ENCODE assay signal across 9 cellular contexts in genomic region chr19:38223617-38224013, GRCh38. TPM values are rescaled to one million over a fixed set of nuclear protein-coding genes. Genes with fewer than 3 reads are reported as not detected.
A peak's percentile ranks its signal among the peaks of the same experiment; 100 is the strongest.
DNase-seq lines count a peak whose midpoint lies in the region; ATAC-seq and TF ChIP-seq lines count a peak whose summit lies in the region.
"Had no signal": no experiment of that assay in that cellular context is flagged by ENCODE, and none has a peak within 500 bp of the region (broad histone marks: within the 10 kb centered on the region; RNA-seq: fewer than 3 reads in every experiment).

No MANE protein-coding gene starts in this region.

- peaks cover 24 to 35% (median 27%) of the 10 kb centered on the region in 3 donors for H3K4me1 Mint-ChIP-seq in T-cell
- peaks cover 27 to 44% of the 10 kb centered on the region in 2 donors for H3K4me1 Mint-ChIP-seq in stimulated activated naive B cell treated with anti-CD40 and anti-IgM and Interleukin-4, amounts not matched to agents 10 μg/mL and 1 μg/mL and 100 μg/mL, for 72 hours

- H3K9ac ChIP-seq in SK-N-SH: peak overlapping the region; percentile 67

- TF ChIP-seq CTCF in SK-N-SH (IDR thresholded peaks at IDR 0.05) (no peak), fibroblast of mammary gland (conservative IDR thresholded peaks at IDR 0.05; ENCODE audit: control insufficient read depth, insufficient read depth, low read depth, low read length) (no peak), GM13977 (IDR thresholded peaks at IDR 0.05; ENCODE audit: extremely low read depth, insufficient read depth, missing control alignments) (no peak)

- TF ChIP-seq RAD21 in SK-N-SH (IDR thresholded peaks at IDR 0.05; ENCODE audit: low read length): no peak

- ATAC-seq in SK-N-SH treated with all-trans-retinoic acid at 6 μM for 48 hours: no peak
- no peak for ATAC-seq in T-cell (replicated peaks in 1 of 4)
- ATAC-seq in stimulated activated naive B cell treated with anti-CD40 and anti-IgM and Interleukin-4, amounts not matched to agents 10 μg/mL and 1 μg/mL and 100 μg/mL, for 72 hours (replicated peaks): no peak
- ATAC-seq in HG03469 (IDR thresholded peaks at IDR 0.05; ENCODE audit: unreplicated experiment): no peak
- no peak for ATAC-seq in HG02571 (IDR thresholded peaks at IDR 0.05; ENCODE audit: unreplicated experiment)

- no peak overlapping the region for H3K27ac Mint-ChIP-seq in T-cell
- peak overlapping the region; percentile 85 for H3K27ac Mint-ChIP-seq in stimulated activated naive B cell treated with anti-CD40 and anti-IgM and Interleukin-4, amounts not matched to agents 10 μg/mL and 1 μg/mL and 100 μg/mL, for 72 hours

- H3K4me2 ChIP-seq in SK-N-SH: peak overlapping the region; percentile 81

- in situ Hi-C loops in GM13977 (cut with MboI; ENCODE audit: low pct_unique_long_range_greater_than_20kb, low sequenced_read_pairs, unreplicated experiment): no loop called here

- H3K4me3 Mint-ChIP-seq in T-cell: peak overlapping the region; percentile 31 to 52 (median 43)
- peak overlapping the region; percentile 82 for H3K4me3 Mint-ChIP-seq in stimulated activated naive B cell treated with anti-CD40 and anti-IgM and Interleukin-4, amounts not matched to agents 10 μg/mL and 1 μg/mL and 100 μg/mL, for 72 hours

- peaks cover 0 to 6% of the 10 kb centered on the region in 2 experiments; a peak in 1 of 4 replicates for H3K4me1 ChIP-seq in SK-N-SH (ENCODE audit: control insufficient read depth in 1 of 2, insufficient read depth in 2 of 2, low read depth in 1 of 2, low read length in 1 of 2)

- POLR2A ChIA-PET in SK-N-SH (lab: Yijun Ruan, JAX): no interaction called here
- POLR2A ChIA-PET in T-cell (lab: Charles Lee): no interaction called here

- H3K9me2 ChIP-seq in SK-N-SH: no peaks in the 10 kb centered on the region

- H3F3A ChIP-seq in SK-N-SH (replicated peaks; ENCODE audit: insufficient read depth): peaks cover 9% of the 10 kb centered on the region

- CTCF ChIA-PET in SK-N-SH (lab: Yijun Ruan, JAX) (no interaction called here), T-cell (lab: Charles Lee) (no interaction called here)

- 12% methylated on average over 10 of the region's 13 CpGs for WGBS in SK-N-SH (ENCODE audit: low lambda C conversion rate)

- no peaks in the 10 kb centered on the region for H3K27me3 ChIP-seq in SK-N-SH (ENCODE audit: insufficient read depth)

- H4K20me1 ChIP-seq in SK-N-SH (ENCODE audit: insufficient read depth): no peaks in the 10 kb centered on the region

- DNase-seq in SK-N-SH (no peak), T-cell (no peak), fibroblast of mammary gland (ENCODE audit: low read depth) (no peak), GM13977 (ENCODE audit: low spot score) (no peak)
- DNase-seq in stimulated activated naive B cell treated with anti-CD40 and anti-IgM and Interleukin-4, amounts not matched to agents 10 μg/mL and 1 μg/mL and 100 μg/mL, for 72 hours: no peak
- DNase-seq: NCI-H1417 treated with DMSO at 0.1 percent for 48 hours had no signal

- no peak for TF ChIP-seq EP300 in SK-N-SH (IDR thresholded peaks at IDR 0.05; ENCODE audit: borderline replicate concordance in 1 of 2, low read depth in 1 of 2, low read length in 1 of 2)

- no peaks in the 10 kb centered on the region for H3K9me3 Mint-ChIP-seq in T-cell
- H3K9me3 Mint-ChIP-seq in stimulated activated naive B cell treated with anti-CD40 and anti-IgM and Interleukin-4, amounts not matched to agents 10 μg/mL and 1 μg/mL and 100 μg/mL, for 72 hours: no peaks in the 10 kb centered on the region

- H3K9me3 ChIP-seq in SK-N-SH: no peaks in the 10 kb centered on the region

- H3K36me3 ChIP-seq in SK-N-SH (replicated peaks in 1 of 2; ENCODE audit: control insufficient read depth in 1 of 2, insufficient read depth in 2 of 2, low read length in 1 of 2): no peaks in the 10 kb centered on the region

- peak overlapping the region; percentile 77 for H2AFZ ChIP-seq in SK-N-SH (ENCODE audit: low read depth)

- H3K27ac ChIP-seq in SK-N-SH (ENCODE audit: low read depth in 2 of 2, low read length in 1 of 2): no peak overlapping the region; a peak in 1 of 4 replicates

- H3K79me2 ChIP-seq in SK-N-SH (ENCODE audit: insufficient read depth): peaks cover 7% of the 10 kb centered on the region; the same call in 1 of the 2 replicates

- peak overlapping the region; percentile 53 to 65 for H3K4me3 ChIP-seq in SK-N-SH (ENCODE audit: low read depth in 2 of 2, low read length in 1 of 2)
- peak overlapping the region; percentile 58 for H3K4me3 ChIP-seq in fibroblast of mammary gland (ENCODE audit: control insufficient read depth, low read depth, low read length)

- no peaks in the 10 kb centered on the region for H3K36me3 Mint-ChIP-seq in T-cell
- H3K36me3 Mint-ChIP-seq in stimulated activated naive B cell treated with anti-CD40 and anti-IgM and Interleukin-4, amounts not matched to agents 10 μg/mL and 1 μg/mL and 100 μg/mL, for 72 hours: peaks cover 1 to 8% of the 10 kb centered on the region in 2 donors

- H3K27me3 Mint-ChIP-seq in T-cell: peaks cover 53 to 77% of the 10 kb centered on the region in 2 donors
- peaks cover 70 to 81% of the 10 kb centered on the region in 2 donors for H3K27me3 Mint-ChIP-seq in stimulated activated naive B cell treated with anti-CD40 and anti-IgM and Interleukin-4, amounts not matched to agents 10 μg/mL and 1 μg/mL and 100 μg/mL, for 72 hours

TF ChIP-seq in SK-N-SH, 30 proteins besides CTCF, POLR2A, EP300 and RAD21 (continues in another document):
- no peak for TF ChIP-seq TEAD4 (IDR thresholded peaks at IDR 0.05; ENCODE audit: borderline replicate concordance, insufficient read depth)
- no peak for TF ChIP-seq USF2 (IDR thresholded peaks at IDR 0.05; ENCODE audit: borderline replicate concordance, low read depth, low read length)
- no peak for TF ChIP-seq RFX5 (IDR thresholded peaks at IDR 0.05; ENCODE audit: low read length)
- no peak for TF ChIP-seq IRF3 (IDR thresholded peaks at IDR 0.05; ENCODE audit: low read depth, low read length)

TF ChIP-seq in SK-N-SH treated with all-trans-retinoic acid at 6 μM for 48 hours, 23 proteins besides CTCF, POLR2A, EP300 and RAD21 (continues in another document):
- TF ChIP-seq OSR1 (CRISPR knock-in tag; IDR thresholded peaks at IDR 0.05): no peak
- TF ChIP-seq ESRRG (CRISPR knock-in tag; IDR thresholded peaks at IDR 0.05): no peak
- TF ChIP-seq POU6F1 (CRISPR knock-in tag; IDR thresholded peaks at IDR 0.05; ENCODE audit: borderline replicate concordance, low read depth): no peak
- TF ChIP-seq ZNF70 (CRISPR knock-in tag; IDR thresholded peaks at IDR 0.05): no peak
- TF ChIP-seq RARB (CRISPR knock-in tag; IDR thresholded peaks at IDR 0.05): no peak
- TF ChIP-seq TOX (CRISPR knock-in tag; IDR thresholded peaks at IDR 0.05; ENCODE audit: borderline replicate concordance): no peak
- no peak for TF ChIP-seq ZNF565 (CRISPR knock-in tag; conservative IDR thresholded peaks at IDR 0.05; ENCODE audit: low read depth)
- no peak for TF ChIP-seq TSHZ2 (CRISPR knock-in tag; IDR thresholded peaks at IDR 0.05)

RNA-seq across cellular contexts. Expression of gene DPF1, which starts 0.4 kb away (rescaled TPM):
- 4.3 and 4.8 TPM in 2 replicates for polyA plus RNA-seq in SK-N-SH (2012; rRNA removed)
- polyA plus RNA-seq in SK-N-SH (2012; cell fraction: cytosol; rRNA removed): 3.0 and 3.9 TPM in 2 replicates
- 12.6 and 17.8 TPM in 2 replicates for polyA plus RNA-seq in SK-N-SH (2012; cell fraction: nucleus; rRNA removed)
- not detected for total RNA-seq in T-cell

RNA-seq across cellular contexts. Expression of gene PPP1R14A, which starts 32.6 kb away (rescaled TPM):
- polyA plus RNA-seq in SK-N-SH (2012; rRNA removed): 1.1 and 1.6 TPM in 2 replicates
- polyA plus RNA-seq in SK-N-SH (2012; cell fraction: cytosol; rRNA removed): 0.95 and 1.4 TPM in 2 replicates
- 0.85 and 2.1 TPM in 2 replicates for polyA plus RNA-seq in SK-N-SH (2012; cell fraction: nucleus; rRNA removed)
- 1 to 10 TPM in 2 of 5 donors, under 1 TPM in 1, not detected in 2; 0.82 to 2.8 (median 1.6) TPM for total RNA-seq in T-cell

RNA-seq across cellular contexts. Expression of gene SPINT2, which starts 40.8 kb away (rescaled TPM):
- polyA plus RNA-seq in SK-N-SH (2012; rRNA removed): 1.0 TPM in 2 replicates
- polyA plus RNA-seq in SK-N-SH (2012; cell fraction: cytosol; rRNA removed): 1.1 and 2.2 TPM in 2 replicates
- polyA plus RNA-seq in SK-N-SH (2012; cell fraction: nucleus; rRNA removed): 0.87 and 1.3 TPM in 2 replicates
- 10 to 100 TPM; 30.3 to 48.5 (median 37.9) TPM for total RNA-seq in T-cell
